Comparison of ENCODE assay signal across 18 cellular contexts in the genomic region with DNA sequence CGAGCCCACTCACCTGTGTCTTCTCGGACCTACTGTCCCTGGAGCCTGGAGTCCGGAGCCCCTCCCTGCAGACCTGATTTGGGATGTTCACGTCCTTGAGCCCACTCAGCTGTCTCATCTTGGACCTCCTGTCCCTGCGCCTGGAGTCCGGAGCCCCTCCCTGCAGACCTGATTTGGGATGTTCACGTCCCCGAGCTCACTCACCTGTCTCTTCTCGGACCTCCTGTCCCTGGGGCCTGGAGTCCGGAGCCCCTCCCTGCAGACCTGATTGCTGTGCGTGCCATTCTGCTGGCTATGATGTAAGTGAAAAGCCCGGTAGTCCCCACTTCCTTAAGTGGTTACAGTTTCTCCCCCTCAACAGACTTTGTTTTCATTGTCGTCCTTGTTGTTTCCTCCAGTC.
DNase-seq lines count a peak whose midpoint lies in the region; ATAC-seq and TF ChIP-seq lines count a peak whose summit lies in the region.
"Had no signal": no experiment of that assay in that cellular context is flagged by ENCODE, and none has a peak within 500 bp of the region (broad histone marks: within the 10 kb centered on the region; RNA-seq: fewer than 3 reads in every experiment).

No MANE protein-coding gene starts in this region.

- 20 to 63% methylated on average over 1 to 13 of the region's 13 CpGs for WGBS in transverse colon (ENCODE audit: low coverage in 1 of 2), 2 donors

- no peak overlapping the region for H3K4me3 ChIP-seq in RWPE2 (ENCODE audit: severe bottlenecking)
- H3K4me3 ChIP-seq in transverse colon: no peak overlapping the region
- H3K4me3 ChIP-seq: HAP-1, MG63 had no signal

- no peaks in the 10 kb centered on the region for H3K36me3 ChIP-seq in RWPE2 (ENCODE audit: low read depth)
- H3K36me3 ChIP-seq in transverse colon: no peaks in the 10 kb centered on the region
- H3K36me3 ChIP-seq: BE2C, HAP-1, MG63 had no signal

- no peak overlapping the region for H3K27ac ChIP-seq in RWPE2 (ENCODE audit: poor library complexity, severe bottlenecking)
- no peak overlapping the region for H3K27ac ChIP-seq in transverse colon

- no peak for TF ChIP-seq POLR2A in transverse colon (IDR thresholded peaks at IDR 0.05)

- intact Hi-C loops in transverse colon (cut with DNase I; ENCODE audit: low total_unique reads): no loop called here

- in situ Hi-C loops in transverse colon (cut with MboI; ENCODE audit: low pct_ligation_motif_present in 1 of 4, low pct_unique_long_range_greater_than_20kb in 1 of 4, low sequenced_read_pairs in 3 of 4): no loop called here

- TF ChIP-seq CTCF in RWPE2 (IDR thresholded peaks at IDR 0.05; ENCODE audit: poor library complexity, severe bottlenecking) (no peak), transverse colon (IDR thresholded peaks at IDR 0.05) (no peak)

- no peaks in the 10 kb centered on the region for H3K4me1 ChIP-seq in RWPE2 (ENCODE audit: insufficient read depth, poor library complexity, severe bottlenecking)
- no peaks in the 10 kb centered on the region for H3K4me1 ChIP-seq in transverse colon
- H3K4me1 ChIP-seq: BE2C, Caco-2, HAP-1 had no signal

- peaks cover 3% of the 10 kb centered on the region for H3K27me3 ChIP-seq in RWPE2 (ENCODE audit: insufficient read depth, poor library complexity, severe bottlenecking)
- H3K27me3 ChIP-seq in transverse colon: peaks cover 34% of the 10 kb centered on the region
- H3K27me3 ChIP-seq: BE2C, MG63 had no signal

- H3K9me3 ChIP-seq in RWPE2 (ENCODE audit: severe bottlenecking) (no peaks in the 10 kb centered on the region), transverse colon (no peaks in the 10 kb centered on the region)
- H3K9me3 ChIP-seq: BE2C, Caco-2, HAP-1, MG63 had no signal

- peak; percentile 4 for DNase-seq in activated CD8-positive, alpha-beta memory T cell treated with anti-CD3 and anti-CD28 coated beads for 24 hours
- DNase-seq in activated CD8-positive, alpha-beta memory T cell treated with anti-CD3 and anti-CD28 coated beads, Interleukin-2, amount 50 U/mL, for 4 hours: no peak
- peak; percentile 31 for DNase-seq in RWPE2 (ENCODE audit: low spot score)
- peak; percentile 7 for DNase-seq in left lobe of liver (ENCODE audit: low spot score)
- DNase-seq in transverse colon: peak; percentile 0
- DNase-seq: BE2C, Caco-2, Kasumi-1, MG63, NCI-H1048, NCI-H1436, NCI-H1930, NCI-H446 treated with DMSO at 0.1 percent for 48 hours, NCI-H69 had no signal

- TF ChIP-seq EP300 in transverse colon (IDR thresholded peaks at IDR 0.05; ENCODE audit: low read depth): no peak

- ATAC-seq in RWPE2 (ENCODE audit: low read depth) (no peak), left lobe of liver (no peak), HG03378 (IDR thresholded peaks at IDR 0.05; ENCODE audit: unreplicated experiment) (no peak), HG02970 (IDR thresholded peaks at IDR 0.05; ENCODE audit: low FRiP score, unreplicated experiment) (no peak)
- ATAC-seq: Panc1 had no signal
